5 cellular contexts compared by ENCODE assay signal in genomic region chr6:4958624-4959023, GRCh38.
"Had no signal": no experiment of that assay in that cellular context is flagged by ENCODE, and none has a peak within 500 bp of the region (broad histone marks: within the 10 kb centered on the region; RNA-seq: fewer than 3 reads in every experiment).

No MANE protein-coding gene starts in this region.

- H3K4me2 ChIP-seq: GM23338 had no signal

- FAIRE-seq: HepG2 had no signal

- H3K9me3 ChIP-seq: HAP-1 had no signal

- H2AFZ ChIP-seq: GM23338 had no signal

- DNase-seq: H7, KBM-7 had no signal

- H3K4me3 ChIP-seq: GM23338, HAP-1 had no signal
